In the genomic region with DNA sequence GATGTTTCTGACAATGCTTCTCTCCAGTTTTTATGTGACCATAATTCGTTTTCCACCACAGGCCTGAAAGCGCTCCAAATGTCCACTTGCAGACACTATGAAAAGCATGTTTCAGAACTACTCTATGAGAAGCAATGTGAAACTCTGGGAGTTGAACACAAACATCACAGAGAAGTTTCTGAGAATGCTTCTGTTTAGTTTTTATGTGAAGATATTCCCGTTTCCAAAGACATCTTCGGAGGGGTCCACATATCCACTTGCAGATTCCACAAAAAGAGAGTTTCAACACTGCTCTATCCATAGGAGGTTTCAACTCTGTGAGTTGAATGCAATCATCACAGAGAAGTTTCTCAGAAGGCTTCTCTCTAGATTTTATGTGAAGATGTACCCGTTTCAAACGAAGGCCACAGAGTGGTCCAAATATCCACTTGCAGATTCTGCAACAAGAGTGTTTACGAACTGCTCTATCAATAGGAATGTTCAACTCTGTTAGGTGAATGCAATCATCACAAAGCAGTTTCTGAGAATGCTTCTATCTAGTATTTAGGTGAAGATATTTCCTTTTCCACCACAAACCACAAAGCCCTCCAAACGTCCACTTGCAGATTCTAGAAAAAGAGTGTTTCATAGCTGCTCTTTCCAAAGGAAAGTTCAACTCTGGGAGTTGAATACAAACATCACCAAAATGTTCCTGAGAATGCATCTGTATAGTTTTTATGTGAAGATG, we compare ENCODE assay signal across 7 cellular contexts.
DNase-seq lines count a peak whose midpoint lies in the region; ATAC-seq lines count a peak whose summit lies in the region.
"Not testable (repeated sequence)": the region's sequence is repeated elsewhere in the genome, so short reads cannot be mapped to it uniquely, and the experiment has no call there.

No MANE protein-coding gene starts in this region.

- H3K4me3 Mint-ChIP-seq in natural killer cell treated with Interleukin-12 subunit alpha and Interleukin-12 subunit beta and Interleukin-15 and Interleukin-18, amount 100 ng/mL, for 72 hours: not testable (repeated sequence)

- intact Hi-C loops in left ventricle myocardium superior (cut with micrococcal nuclease): not testable (repeated sequence)

- not testable (repeated sequence) for H3K27ac Mint-ChIP-seq in natural killer cell treated with Interleukin-12 subunit alpha and Interleukin-12 subunit beta and Interleukin-15 and Interleukin-18, amount 100 ng/mL, for 72 hours

- not testable (repeated sequence) for H3K9me3 Mint-ChIP-seq in natural killer cell treated with Interleukin-12 subunit alpha and Interleukin-12 subunit beta and Interleukin-15 and Interleukin-18, amount 100 ng/mL, for 72 hours

- H3K27me3 Mint-ChIP-seq in natural killer cell treated with Interleukin-12 subunit alpha and Interleukin-12 subunit beta and Interleukin-15 and Interleukin-18, amount 100 ng/mL, for 72 hours: not testable (repeated sequence)

- DNase-seq in activated T-helper 1 cell treated with Interleukin-2 at 50 U/mL for 16 hours (ENCODE audit: low read depth): peak; percentile 0
- DNase-seq in central memory CD4-positive, alpha-beta T cell: peak; percentile 69
- not testable (repeated sequence) for DNase-seq in left ventricle myocardium superior
- DNase-seq in natural killer cell treated with Interleukin-12 subunit alpha and Interleukin-12 subunit beta and Interleukin-15 and Interleukin-18, amount 100 ng/mL, for 72 hours (ENCODE audit: low spot score): peak; percentile 74
- DNase-seq in stimulated activated CD8-positive, alpha-beta memory T cell treated with anti-CD3 and anti-CD28 coated beads, Interleukin-12 subunit alpha, Interleukin-12 subunit beta, amount 100 ng/mL, for 1 hour (ENCODE audit: low read depth): peak; percentile 0

- not testable (repeated sequence) for H3K4me1 Mint-ChIP-seq in natural killer cell treated with Interleukin-12 subunit alpha and Interleukin-12 subunit beta and Interleukin-15 and Interleukin-18, amount 100 ng/mL, for 72 hours (ENCODE audit: low read depth in 2 of 2)

- ATAC-seq in GM19468 (IDR thresholded peaks at IDR 0.05; ENCODE audit: extremely low read depth, unreplicated experiment) (peak; percentile 12), left ventricle myocardium superior (peak; percentile 33)
- ATAC-seq in activated CD4-positive, CD25-positive, alpha-beta regulatory T cell treated with anti-CD3 and anti-CD28 coated beads, Interleukin-2, amount 50 U/mL, for 24 hours: peak; percentile 8 to 25
- peak; percentile 46 to 50 for ATAC-seq in natural killer cell treated with Interleukin-12 subunit alpha and Interleukin-12 subunit beta and Interleukin-15 and Interleukin-18, amount 100 ng/mL, for 72 hours

- not testable (repeated sequence) for H3K36me3 Mint-ChIP-seq in natural killer cell treated with Interleukin-12 subunit alpha and Interleukin-12 subunit beta and Interleukin-15 and Interleukin-18, amount 100 ng/mL, for 72 hours
